Comparison of ENCODE assay signal across 8 cellular contexts in genomic region chr17:5584383-5584951, GRCh38. TPM values are rescaled to one million over a fixed set of nuclear protein-coding genes. Genes with fewer than 3 reads are reported as not detected.
A peak's percentile ranks its signal among the peaks of the same experiment; 100 is the strongest.
DNase-seq lines count a peak whose midpoint lies in the region; ATAC-seq, FAIRE-seq and TF ChIP-seq lines count a peak whose summit lies in the region.

Gene NLRP1, minus strand, starts transcription at chr17:5584509. Its CDS starts 552 bp downstream, at chr17:5583957.

- H3K4me3 ChIP-seq in astrocyte (ENCODE audit: insufficient read depth, low read depth, low read length): peak within 1 kb of the TSS; percentile 15
- H3K4me3 ChIP-seq in spleen: peak within 1 kb of the TSS; percentile 40 to 78 (median 52)

- H3K27me3 Mint-ChIP-seq in astrocyte (ENCODE audit: low read depth, unreplicated experiment): peaks cover 6% of the 10 kb centered on the region

- WGBS in spleen, 5 donors: 3 to 7% (median 3%) methylated on average over 4 to 11 of the region's 11 CpGs

- H3K4me3 Mint-ChIP-seq in astrocyte (ENCODE audit: unreplicated experiment): no peak within 1 kb of the TSS

- H3K27ac ChIP-seq in astrocyte (ENCODE audit: low read depth, low read length): peak within 1 kb of the TSS; percentile 66
- peak within 1 kb of the TSS; percentile 83 to 95 (median 90) for H3K27ac ChIP-seq in spleen

- H3K36me3 Mint-ChIP-seq in astrocyte (ENCODE audit: low read depth, unreplicated experiment): no peaks in the 10 kb centered on the region

- DNase-seq in Caki2 (ENCODE audit: low read depth): peak; percentile 82
- peak; percentile 94 for DNase-seq in HTR-8/SVneo (ENCODE audit: insufficient read length, low spot score)
- peak; percentile 95 for DNase-seq in T-helper 22 cell (ENCODE audit: low read depth)
- DNase-seq in astrocyte (ENCODE audit: low read depth): peak; percentile 89
- peak; percentile 40 for DNase-seq in iPS-NIHi11 (ENCODE audit: low spot score)
- peak; percentile 98 for DNase-seq in spleen

- no peaks in the 10 kb centered on the region for H3K36me3 ChIP-seq in astrocyte (ENCODE audit: insufficient read depth, low read length)
- peaks cover 0 to 33% (median 24%) of the 10 kb centered on the region in 6 donors for H3K36me3 ChIP-seq in spleen

- in situ Hi-C loops in Caki2 (cut with HindIII; ENCODE audit: low pct_unique_long_range_greater_than_20kb, low sequenced_read_pairs): no loop called here

- H3K79me2 ChIP-seq in astrocyte (ENCODE audit: insufficient read depth, low read length): no peaks in the 10 kb centered on the region

- TF ChIP-seq CTCF in astrocyte (IDR thresholded peaks at IDR 0.05; ENCODE audit: insufficient read depth, low read depth, low read length) (no peak), spleen (IDR thresholded peaks at IDR 0.05 in 8 of 11, conservative IDR thresholded peaks at IDR 0.05 in 3 of 11) (peak in 1 of 11 experiments; percentile 14)

- peak within 1 kb of the TSS; percentile 77 for H3K27ac Mint-ChIP-seq in astrocyte (ENCODE audit: unreplicated experiment)

- intact Hi-C loops in spleen (cut with DNase I; ENCODE audit: low total_unique reads): no loop called here

- peaks cover 10% of the 10 kb centered on the region for H3K4me1 Mint-ChIP-seq in astrocyte (ENCODE audit: low read depth, unreplicated experiment)

- peak within 1 kb of the TSS; percentile 58 for H3K9ac ChIP-seq in astrocyte (ENCODE audit: low read length)

- no peaks in the 10 kb centered on the region for H3K27me3 ChIP-seq in astrocyte (ENCODE audit: insufficient read depth, low read length)
- H3K27me3 ChIP-seq in spleen (replicated peaks in 1 of 7): no peaks in the 10 kb centered on the region

- FAIRE-seq in HTR-8/SVneo (lab: Jason Lieb, UNC) (peak; percentile 71), astrocyte (lab: Jason Lieb, UNC) (no peak)

- peaks cover 2% of the 10 kb centered on the region for H3K9me3 Mint-ChIP-seq in astrocyte (ENCODE audit: unreplicated experiment)

- H3K4me2 ChIP-seq in astrocyte (ENCODE audit: low read length): peak within 1 kb of the TSS; percentile 82

- H3K9me3 ChIP-seq in astrocyte (ENCODE audit: insufficient read depth, low read depth, low read length) (no peaks in the 10 kb centered on the region), spleen (no peaks in the 10 kb centered on the region)

- H3K4me1 ChIP-seq in astrocyte (ENCODE audit: insufficient read depth, low read length): peaks cover 25% of the 10 kb centered on the region
- peaks cover 17 to 80% (median 66%) of the 10 kb centered on the region in 6 donors for H3K4me1 ChIP-seq in spleen

- ATAC-seq in GM21381 (IDR thresholded peaks at IDR 0.05; ENCODE audit: unreplicated experiment): peak; percentile 77
- ATAC-seq in HG03457 (IDR thresholded peaks at IDR 0.05; ENCODE audit: unreplicated experiment): no peak

- no peaks in the 10 kb centered on the region for H4K20me1 ChIP-seq in astrocyte (ENCODE audit: insufficient read depth, low read length)

- TF ChIP-seq POLR2A in spleen (IDR thresholded peaks at IDR 0.05): peak in 2 of 3 donors; percentile 76 to 93

- peak within 1 kb of the TSS; percentile 80 for H2AFZ ChIP-seq in astrocyte (ENCODE audit: low read depth, low read length)

RNA-seq across cellular contexts. Expression of gene NLRP1, which starts in this region (rescaled TPM):
- total RNA-seq in Caki2 (2014; rRNA removed; shearing (Covaris generic); ENCODE audit: low replicate concordance): 6.4 and 8.0 TPM in 2 replicates
- total RNA-seq in astrocyte (37.5 and 48.1 TPM in 2 replicates), spleen (100 to 1,000 TPM in 2 of 7 donors, 10 to 100 TPM in 5; 71.1 to 145 (median 79.0) TPM)
- 10 to 100 TPM; 34.7 to 68.1 (median 62.0) TPM for polyA plus RNA-seq in spleen

Comparison
In these comparisons a context has a peak if more than half of its experiments do, and no peak if none do; other contexts are left out.
1. DNase-seq: peak in every context shown above with its lines; median percentile 98 in spleen; 95 in T-helper 22 cell; 94 in HTR-8/SVneo; 89 in astrocyte; 82 in Caki2; 40 in iPS-NIHi11.